In genomic region chr4:145618912-145619638, GRCh38 we compare ENCODE assay signal across 8 cellular contexts. TPM values are rescaled to one million over a fixed set of nuclear protein-coding genes. Genes with fewer than 3 reads are reported as not detected.
DNase-seq lines count a peak whose midpoint lies in the region; ATAC-seq and TF ChIP-seq lines count a peak whose summit lies in the region.

MMAA (plus strand) TSS chr4:145619385; CDS start chr4:145639140, 19,755 bp downstream.

- H3K4me3 ChIP-seq in lower leg skin (ENCODE audit: low read depth, poor library complexity, severe bottlenecking) = peak within 1 kb of the TSS; percentile 36

- WGBS in lower leg skin, 2 donors = 1% methylated on average over 64 to 65 of the region's 69 CpGs

- ATAC-seq in GM19324 (IDR thresholded peaks at IDR 0.05; ENCODE audit: low FRiP score, unreplicated experiment) (peak; percentile 91), HG03469 (IDR thresholded peaks at IDR 0.05; ENCODE audit: unreplicated experiment) (peak; percentile 75)

- H3K36me3 Mint-ChIP-seq in CD14-positive monocyte = peaks cover 3 to 8% of the 10 kb centered on the region in 2 donors

- H3K4me3 Mint-ChIP-seq in CD14-positive monocyte = peak within 1 kb of the TSS; percentile 91 to 93

- H3K27me3 Mint-ChIP-seq in CD14-positive monocyte (ENCODE audit: low read depth in 3 of 3) = no peaks in the 10 kb centered on the region

- TF ChIP-seq CTCF in CD14-positive monocyte (IDR thresholded peaks at IDR 0.05) (peak; percentile 35), lower leg skin (IDR thresholded peaks at IDR 0.05) (no peak)

- peak within 1 kb of the TSS; percentile 91 to 98 (median 96) for H3K27ac Mint-ChIP-seq in CD14-positive monocyte

- peaks cover 27% of the 10 kb centered on the region for H3K4me1 Mint-ChIP-seq in CD14-positive monocyte

- TF ChIP-seq POLR2A in lower leg skin (IDR thresholded peaks at IDR 0.05) = peak in 1 of 2 donors; percentile 88

- peak; percentile 89 for DNase-seq in CD14-positive monocyte (ENCODE audit: low spot score)
- peak; percentile 51 for DNase-seq in NCI-H748 treated with DMSO at 0.1 percent for 48 hours (lab: John Stamatoyannopoulos, UW)
- peak; percentile 96 to 97 for DNase-seq in activated CD4-positive, alpha-beta T cell treated with anti-CD3 and anti-CD28 coated beads, Interleukin-2, amount 50 U/mL, for 48 hours
- peak; percentile 83 to 92 for DNase-seq in dermis microvascular lymphatic vessel endothelial cell (ENCODE audit: low read depth in 2 of 2)
- peak; percentile 91 to 99 for DNase-seq in lower leg skin (ENCODE audit: low spot score in 2 of 2)
- DNase-seq in stimulated activated CD4-positive, alpha-beta T cell treated with anti-CD3 and anti-CD28 coated beads, Interleukin-4, amount 100 ng/mL, for 48 hours (ENCODE audit: low read depth in 2 of 2) = peak; percentile 96 to 97

- H3K9me3 Mint-ChIP-seq in CD14-positive monocyte = peaks cover 0 to 5% (median 0%) of the 10 kb centered on the region in 7 donors

- intact Hi-C loops in CD14-positive monocyte (cut with micrococcal nuclease) (loop anchor here in 1 of 2 donors (5.0 kb wide), 1 partner anchor 437 kb away; the partner anchor contains the start of gene OTUD4), lower leg skin (cut with DNase I; ENCODE audit: low total_unique reads) (loop anchor here (5.0 kb wide), 1 partner anchor 318 kb away; the partner anchor contains the start of gene ZNF827)

RNA-seq across cellular contexts. Expression of gene MMAA, which starts in this region (rescaled TPM):
- 1 to 10 TPM; 2.5 to 4.0 TPM for polyA plus RNA-seq in CD14-positive monocyte
- total RNA-seq in dermis microvascular lymphatic vessel endothelial cell (1.5 and 1.8 TPM in 2 replicates), lower leg skin (1 to 10 TPM; 4.9 to 9.3 (median 7.2) TPM)

Comparison
In these comparisons a context has a peak if more than half of its experiments do, and no peak if none do; other contexts are left out.
1. Peak in every context shown above with its lines: DNase-seq, ATAC-seq and H3K4me3 ChIP-seq.